Comparison of ENCODE assay signal across 23 cellular contexts in genomic region chr18:494602-494983, GRCh38. TPM values are rescaled to one million over a fixed set of nuclear protein-coding genes. Genes with fewer than 3 reads are reported as not detected.
DNase-seq lines count a peak whose midpoint lies in the region; ATAC-seq and TF ChIP-seq lines count a peak whose summit lies in the region.
"Had no signal": no experiment of that assay in that cellular context is flagged by ENCODE, and none has a peak within 500 bp of the region (broad histone marks: within the 10 kb centered on the region; RNA-seq: fewer than 3 reads in every experiment).

No MANE protein-coding gene starts in this region.

- H3K36me3 Mint-ChIP-seq in activated naive CD8-positive, alpha-beta T cell treated with anti-CD3 and anti-CD28 coated beads for 36 hours = no peaks in the 10 kb centered on the region

- no peaks in the 10 kb centered on the region for H3K36me3 ChIP-seq in HEK293 (ENCODE audit: control insufficient read depth in 2 of 2, insufficient read depth in 1 of 2, low read length in 2 of 2)
- no peaks in the 10 kb centered on the region for H3K36me3 ChIP-seq in brain microvascular endothelial cell (replicated peaks)
- H3K36me3 ChIP-seq: Peyer's patch had no signal

- ATAC-seq in GM21825 (IDR thresholded peaks at IDR 0.05; ENCODE audit: unreplicated experiment) (no peak), GM18519 (IDR thresholded peaks at IDR 0.05; ENCODE audit: low FRiP score, unreplicated experiment) (no peak)

- no peak overlapping the region for H3K27ac Mint-ChIP-seq in activated naive CD8-positive, alpha-beta T cell treated with anti-CD3 and anti-CD28 coated beads for 36 hours

- H3K4me3 Mint-ChIP-seq in activated naive CD8-positive, alpha-beta T cell treated with anti-CD3 and anti-CD28 coated beads for 36 hours = no peak overlapping the region

- in situ Hi-C loops in brain microvascular endothelial cell (cut with HindIII; ENCODE audit: low pct_ligation_motif_present, low sequenced_read_pairs) = no loop called here

- H3K4me1 Mint-ChIP-seq in activated naive CD8-positive, alpha-beta T cell treated with anti-CD3 and anti-CD28 coated beads for 36 hours = peaks cover 2% of the 10 kb centered on the region

- no peak overlapping the region for H3K27ac ChIP-seq in HEK293 (ENCODE audit: extremely low read depth, low read depth, low read length)
- H3K27ac ChIP-seq in brain microvascular endothelial cell = no peak overlapping the region
- H3K27ac ChIP-seq: KMS-11, Peyer's patch, skin epidermis had no signal

- no peaks in the 10 kb centered on the region for H3K27me3 ChIP-seq in brain microvascular endothelial cell (replicated peaks)
- H3K27me3 ChIP-seq: Peyer's patch had no signal

- H3K4me3 ChIP-seq in HEK293 (ENCODE audit: low read depth, low read length) = no peak overlapping the region
- H3K4me3 ChIP-seq in brain microvascular endothelial cell (ENCODE audit: low read depth, low read length) = no peak overlapping the region
- H3K4me3 ChIP-seq: Peyer's patch, skin epidermis had no signal

- no peaks in the 10 kb centered on the region for H3K9me3 ChIP-seq in HEK293 (ENCODE audit: control insufficient read depth, insufficient read depth, low read depth, low read length)
- H3K9me3 ChIP-seq: Peyer's patch had no signal

- POLR2A ChIA-PET in HEK293 (lab: Yijun Ruan, JAX) = no interaction called here

- TF ChIP-seq CTCF in HEK293 (tag by site-specific recombination; IDR thresholded peaks at IDR 0.05) (no peak), brain microvascular endothelial cell (IDR thresholded peaks at IDR 0.05; ENCODE audit: low read depth, low read length, missing control alignments) (no peak)

- H3K9me3 Mint-ChIP-seq in activated naive CD8-positive, alpha-beta T cell treated with anti-CD3 and anti-CD28 coated beads for 36 hours = no peaks in the 10 kb centered on the region

- peak; percentile 56 for DNase-seq in AG20443 (ENCODE audit: low spot score)
- DNase-seq in brain microvascular endothelial cell = peak; percentile 42
- DNase-seq in fibroblast of the conjunctiva (ENCODE audit: low read depth) = peak; percentile 34
- DNase-seq in NCI-H2171 treated with DMSO at 0.1 percent for 48 hours (lab: John Stamatoyannopoulos, UW) = no peak
- DNase-seq in activated naive CD8-positive, alpha-beta T cell treated with anti-CD3 and anti-CD28 coated beads for 36 hours = no peak
- DNase-seq: activated CD4-positive, alpha-beta T cell treated with anti-CD3 and anti-CD28 coated beads for 4 hours; activated CD8-positive, alpha-beta memory T cell treated with anti-CD3 and anti-CD28 coated beads for 24 hours; activated gamma-delta T cell; activated T-cell treated with anti-CD3 and anti-CD28 coated beads, Interleukin-2, amount 50 U/mL, for 1 hour; C1 segment of cervical spinal cord; effector CD8-positive, alpha-beta T cell; GOT3; kidney glomerular epithelial cell; mammary epithelial cell; NCI-H524 treated with DMSO at 0.1 percent for 48 hours; Peyer's patch; stimulated activated CD4-positive, alpha-beta T cell treated with anti-CD3 and anti-CD28 coated beads, Interleukin-2, amount 100 ng/mL, for 24 hours had no signal

- peaks cover 32% of the 10 kb centered on the region for H3K27me3 Mint-ChIP-seq in activated naive CD8-positive, alpha-beta T cell treated with anti-CD3 and anti-CD28 coated beads for 36 hours

- peaks cover 29% of the 10 kb centered on the region for H3K4me1 ChIP-seq in HEK293 (ENCODE audit: control insufficient read depth, insufficient read depth, low read length)

- CTCF ChIA-PET in HEK293 (lab: Yijun Ruan, JAX) = interaction anchor here (0.6 to 5.0 kb wide), 3 partner anchors 8 to 110 kb away, joined by 4 to 28 read pairs (median 5); no protein-coding TSS in a partner anchor

TF ChIP-seq in HEK293, 187 proteins besides CTCF, POLR2A, EP300 and RAD21 (continues in another document):
- no peak for TF ChIP-seq RBAK (tag by site-specific recombination; IDR thresholded peaks at IDR 0.05)
- TF ChIP-seq TRIM28 (IDR thresholded peaks at IDR 0.05; ENCODE audit: borderline replicate concordance, low read length) = no peak
- no peak for TF ChIP-seq ZNF324 (tag by site-specific recombination; IDR thresholded peaks at IDR 0.05)
- no peak for TF ChIP-seq ZNF335 (tag by site-specific recombination; conservative IDR thresholded peaks at IDR 0.05)
- peak; percentile 54 for TF ChIP-seq PRDM6 (tag by site-specific recombination; IDR thresholded peaks at IDR 0.05)
- TF ChIP-seq ZNF274 (IDR thresholded peaks at IDR 0.05; ENCODE audit: low read length) = no peak
- no peak for TF ChIP-seq ZNF274 (tag by site-specific recombination; IDR thresholded peaks at IDR 0.05; ENCODE audit: borderline replicate concordance)
- TF ChIP-seq, protein P1, sequence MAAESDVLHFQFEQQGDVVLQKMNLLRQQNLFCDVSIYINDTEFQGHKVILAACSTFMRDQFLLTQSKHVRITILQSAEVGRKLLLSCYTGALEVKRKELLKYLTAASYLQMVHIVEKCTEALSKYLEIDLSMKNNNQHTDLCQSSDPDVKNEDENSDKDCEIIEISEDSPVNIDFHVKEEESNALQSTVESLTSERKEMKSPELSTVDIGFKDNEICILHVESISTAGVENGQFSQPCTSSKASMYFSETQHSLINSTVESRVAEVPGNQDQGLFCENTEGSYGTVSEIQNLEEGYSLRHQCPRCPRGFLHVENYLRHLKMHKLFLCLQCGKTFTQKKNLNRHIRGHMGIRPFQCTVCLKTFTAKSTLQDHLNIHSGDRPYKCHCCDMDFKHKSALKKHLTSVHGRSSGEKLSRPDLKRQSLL (tag by site-specific recombination; IDR thresholded peaks at IDR 0.05) = no peak
- no peak for TF ChIP-seq ZNF76 (tag by site-specific recombination; IDR thresholded peaks at IDR 0.05; ENCODE audit: borderline replicate concordance, low read depth)
- no peak for TF ChIP-seq ZNF555 (tag by site-specific recombination; conservative IDR thresholded peaks at IDR 0.05)
- TF ChIP-seq ZFP37 (tag by site-specific recombination; IDR thresholded peaks at IDR 0.05) = no peak
- no peak for TF ChIP-seq ZBTB7A (tag by site-specific recombination; IDR thresholded peaks at IDR 0.05; ENCODE audit: low read depth)
- no peak for TF ChIP-seq ZNF549 (tag by site-specific recombination; IDR thresholded peaks at IDR 0.05)
- TF ChIP-seq ZBTB11 (tag by site-specific recombination; conservative IDR thresholded peaks at IDR 0.05; ENCODE audit: low read depth) = no peak
- TF ChIP-seq SP7 (tag by site-specific recombination; IDR thresholded peaks at IDR 0.05) = peak; percentile 24; the same call in 1 of the 2 replicates
- TF ChIP-seq ZNF350 (tag by site-specific recombination; IDR thresholded peaks at IDR 0.05) = no peak
- no peak for TF ChIP-seq ZNF433 (tag by site-specific recombination; IDR thresholded peaks at IDR 0.05; ENCODE audit: low read depth)
- no peak for TF ChIP-seq ZNF561 (tag by site-specific recombination; IDR thresholded peaks at IDR 0.05; ENCODE audit: borderline replicate concordance)
- no peak for TF ChIP-seq ZNF292 (tag by site-specific recombination; IDR thresholded peaks at IDR 0.05; ENCODE audit: borderline replicate concordance, low read depth)
- no peak for TF ChIP-seq ZBTB8A (tag by site-specific recombination; IDR thresholded peaks at IDR 0.05)

RNA-seq across cellular contexts. Expression of gene COLEC12, which starts 5.9 kb away (rescaled TPM):
- total RNA-seq in activated naive CD8-positive, alpha-beta T cell treated with anti-CD3 and anti-CD28 coated beads for 36 hours = not detected
- total RNA-seq: T-helper 1 cell treated with Interleukin-12 subunit alpha and Interleukin-12 subunit beta and Interleukin-4 antibody, amounts not matched to agents 30 ng/mL and 1 ng/mL, for 36 hours had no signal

Comparison
In these comparisons a context has a peak if more than half of its experiments do, and no peak if none do; other contexts are left out.
1. DNase-seq: peak in AG20443 (single experiment), brain microvascular endothelial cell (single experiment) and fibroblast of the conjunctiva (single experiment); none in NCI-H2171 treated with DMSO at 0.1 percent for 48 hours (single experiment) and activated naive CD8-positive, alpha-beta T cell treated with anti-CD3 and anti-CD28 coated beads for 36 hours (single experiment).